Comparison of ENCODE assay signal across 24 cellular contexts in the genomic region with DNA sequence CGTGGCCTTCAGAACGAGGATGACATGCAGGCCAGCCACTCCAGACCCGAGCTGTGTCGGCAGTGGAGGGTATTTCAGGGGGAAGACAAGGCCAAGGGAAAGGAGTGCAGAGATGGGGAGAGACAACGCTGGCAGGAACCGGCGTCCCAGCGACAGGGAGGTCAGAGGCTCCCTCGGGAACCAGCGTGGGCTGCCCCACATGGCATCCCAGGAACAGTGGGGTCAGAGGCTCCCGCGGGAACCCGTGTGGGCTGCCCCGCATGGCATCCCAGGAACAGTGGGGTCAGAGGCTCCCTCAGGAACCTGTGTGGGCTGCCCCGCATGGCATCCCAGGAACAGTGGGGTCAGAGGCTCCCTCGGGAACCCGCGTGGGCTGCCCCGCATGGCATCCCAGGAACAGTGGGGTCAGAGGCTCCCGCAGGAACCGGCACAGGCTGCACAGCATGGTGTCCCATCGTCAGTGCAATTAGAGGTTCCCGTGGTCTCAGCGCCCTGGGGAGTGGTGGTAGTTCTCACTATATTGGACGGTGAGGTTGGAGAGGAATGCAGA. TPM values are rescaled to one million over a fixed set of nuclear protein-coding genes. Genes with fewer than 3 reads are reported as not detected.
DNase-seq lines count a peak whose midpoint lies in the region; ATAC-seq and TF ChIP-seq lines count a peak whose summit lies in the region.
"Had no signal": no experiment of that assay in that cellular context is flagged by ENCODE, and none has a peak within 500 bp of the region (broad histone marks: within the 10 kb centered on the region; RNA-seq: fewer than 3 reads in every experiment).

No MANE protein-coding gene starts in this region.

- no peak overlapping the region for H3K27ac ChIP-seq in psoas muscle
- H3K27ac ChIP-seq: body of pancreas, gastroesophageal sphincter, SK-N-MC had no signal

- H3K27ac Mint-ChIP-seq in Caco-2 (ENCODE audit: unreplicated experiment): peak overlapping the region; percentile 64
- H3K27ac Mint-ChIP-seq in T-helper 1 cell treated with Interleukin-12 subunit alpha and Interleukin-12 subunit beta and Interleukin-4 antibody, amounts not matched to agents 30 μg/mL and 1 μg/mL, for 36 hours: peak overlapping the region; percentile 10
- H3K27ac Mint-ChIP-seq in activated CD4-positive, alpha-beta memory T cell treated with anti-CD3 and anti-CD28 coated beads for 36 hours: no peak overlapping the region
- H3K27ac Mint-ChIP-seq: activated B cell treated with CpG ODN at 0.5 μM for 24 hours had no signal

- H3K4me3 ChIP-seq in Caco-2 (ENCODE audit: low read depth, low read length) (no peak overlapping the region), psoas muscle (no peak overlapping the region)
- H3K4me3 ChIP-seq: body of pancreas, gastroesophageal sphincter, SK-N-MC, smooth muscle cell had no signal

- no peaks in the 10 kb centered on the region for H3K27me3 Mint-ChIP-seq in Caco-2 (ENCODE audit: insufficient read depth, unreplicated experiment)
- H3K27me3 Mint-ChIP-seq in T-helper 1 cell treated with Interleukin-12 subunit alpha and Interleukin-12 subunit beta and Interleukin-4 antibody, amounts not matched to agents 30 μg/mL and 1 μg/mL, for 36 hours (ENCODE audit: low read depth): no peaks in the 10 kb centered on the region
- H3K27me3 Mint-ChIP-seq in activated CD4-positive, alpha-beta memory T cell treated with anti-CD3 and anti-CD28 coated beads for 36 hours: no peaks in the 10 kb centered on the region
- H3K27me3 Mint-ChIP-seq: IgD-negative memory B cell, naive B cell had no signal

- H3K4me3 Mint-ChIP-seq in Caco-2 (ENCODE audit: unreplicated experiment): no peak overlapping the region
- H3K4me3 Mint-ChIP-seq in T-helper 1 cell treated with Interleukin-12 subunit alpha and Interleukin-12 subunit beta and Interleukin-4 antibody, amounts not matched to agents 30 μg/mL and 1 μg/mL, for 36 hours: no peak overlapping the region
- H3K4me3 Mint-ChIP-seq in activated CD4-positive, alpha-beta memory T cell treated with anti-CD3 and anti-CD28 coated beads for 36 hours: no peak overlapping the region
- H3K4me3 Mint-ChIP-seq: activated B cell treated with CpG ODN at 0.5 μM for 24 hours; CD8-positive, alpha-beta T cell; IgD-negative memory B cell; naive B cell had no signal

- POLR2A ChIA-PET in Caco-2 (lab: Charles Lee): no interaction called here
- POLR2A ChIA-PET in activated CD4-positive, alpha-beta memory T cell treated with anti-CD3 and anti-CD28 coated beads for 36 hours (lab: Charles Lee): no interaction called here

- CTCF ChIA-PET in Caco-2 (lab: Charles Lee): no interaction called here
- CTCF ChIA-PET in activated CD4-positive, alpha-beta memory T cell treated with anti-CD3 and anti-CD28 coated beads for 36 hours (lab: Charles Lee): no interaction called here

- ATAC-seq in left lobe of liver (no peak), psoas muscle (no peak)
- ATAC-seq: body of pancreas; CD8-positive, alpha-beta T cell; gastroesophageal sphincter; Panc1 had no signal

- H3K4me1 Mint-ChIP-seq in Caco-2 (ENCODE audit: low read depth, unreplicated experiment): peaks cover 6% of the 10 kb centered on the region
- peaks cover 2% of the 10 kb centered on the region for H3K4me1 Mint-ChIP-seq in T-helper 1 cell treated with Interleukin-12 subunit alpha and Interleukin-12 subunit beta and Interleukin-4 antibody, amounts not matched to agents 30 μg/mL and 1 μg/mL, for 36 hours (ENCODE audit: low read depth)
- H3K4me1 Mint-ChIP-seq in activated CD4-positive, alpha-beta memory T cell treated with anti-CD3 and anti-CD28 coated beads for 36 hours (ENCODE audit: low read depth): no peaks in the 10 kb centered on the region
- H3K4me1 Mint-ChIP-seq: activated B cell treated with CpG ODN at 0.5 μM for 24 hours had no signal

- H3K9me3 Mint-ChIP-seq in Caco-2 (ENCODE audit: unreplicated experiment): peaks cover 13% of the 10 kb centered on the region
- H3K9me3 Mint-ChIP-seq in T-helper 1 cell treated with Interleukin-12 subunit alpha and Interleukin-12 subunit beta and Interleukin-4 antibody, amounts not matched to agents 30 μg/mL and 1 μg/mL, for 36 hours: no peaks in the 10 kb centered on the region
- H3K9me3 Mint-ChIP-seq in activated CD4-positive, alpha-beta memory T cell treated with anti-CD3 and anti-CD28 coated beads for 36 hours: no peaks in the 10 kb centered on the region
- H3K9me3 Mint-ChIP-seq: activated B cell treated with CpG ODN at 0.5 μM for 24 hours had no signal

- TF ChIP-seq CTCF in Caco-2 (IDR thresholded peaks at IDR 0.05; ENCODE audit: insufficient read depth in 1 of 2, low read depth in 1 of 2, low read length in 1 of 2, severe bottlenecking in 1 of 2, unreplicated experiment in 1 of 2): no peak
- TF ChIP-seq CTCF in psoas muscle (IDR thresholded peaks at IDR 0.05): no peak

- DNase-seq in Caco-2: no peak
- peak; percentile 46 for DNase-seq in left lobe of liver (ENCODE audit: low spot score)
- DNase-seq in psoas muscle: peak; percentile 10 to 22
- no peak for DNase-seq in NCI-H187 (lab: John Stamatoyannopoulos, UW)
- no peak for DNase-seq in activated CD4-positive, alpha-beta memory T cell treated with anti-CD3 and anti-CD28 coated beads for 36 hours
- DNase-seq in SW480 (ENCODE audit: low spot score): no peak
- DNase-seq: activated B cell treated with CpG ODN at 0.5 μM for 24 hours; body of pancreas; GF-D8; H7; mesenchymal stem cell; naive B cell; NCI-H1417; NCI-H510A treated with DMSO at 0.1 percent for 48 hours; stimulated activated CD4-positive, alpha-beta T cell treated with anti-CD3 and anti-CD28 coated beads, Interleukin-2, amount 100 ng/mL, for 48 hours; stimulated activated naive CD4-positive, alpha-beta T cell treated with Interleukin-2 at 50 U/mL for 16 hours; T-helper 9 cell had no signal

- WGBS in psoas muscle, 3 donors: 82 to 89% (median 86%) methylated on average over 25 of the region's 25 CpGs

- peaks cover 75% of the 10 kb centered on the region for H3K36me3 Mint-ChIP-seq in Caco-2 (ENCODE audit: insufficient read depth, unreplicated experiment)
- H3K36me3 Mint-ChIP-seq in T-helper 1 cell treated with Interleukin-12 subunit alpha and Interleukin-12 subunit beta and Interleukin-4 antibody, amounts not matched to agents 30 μg/mL and 1 μg/mL, for 36 hours (ENCODE audit: low read depth): no peaks in the 10 kb centered on the region
- H3K36me3 Mint-ChIP-seq in activated CD4-positive, alpha-beta memory T cell treated with anti-CD3 and anti-CD28 coated beads for 36 hours: no peaks in the 10 kb centered on the region
- H3K36me3 Mint-ChIP-seq: naive B cell had no signal

- H3K36me3 ChIP-seq in Caco-2 (ENCODE audit: control insufficient read depth, insufficient read depth, low read length): peaks cover 6% of the 10 kb centered on the region
- peaks cover 0 to 5% of the 10 kb centered on the region in 2 donors for H3K36me3 ChIP-seq in psoas muscle (ENCODE audit: insufficient read depth in 1 of 2, low read depth in 1 of 2)

- intact Hi-C loops in Caco-2 (cut with micrococcal nuclease; ENCODE audit: unreplicated experiment) (no loop called here), psoas muscle (cut with DNase I) (no loop called here)
- intact Hi-C loops in activated CD4-positive, alpha-beta memory T cell treated with anti-CD3 and anti-CD28 coated beads for 36 hours (cut with micrococcal nuclease): no loop called here

- H3K4me1 ChIP-seq in Caco-2: no peaks in the 10 kb centered on the region
- no peaks in the 10 kb centered on the region for H3K4me1 ChIP-seq in psoas muscle
- H3K4me1 ChIP-seq: body of pancreas, gastroesophageal sphincter had no signal

- H3K9me3 ChIP-seq in Caco-2: no peaks in the 10 kb centered on the region
- no peaks in the 10 kb centered on the region for H3K9me3 ChIP-seq in psoas muscle
- H3K9me3 ChIP-seq: body of pancreas, gastroesophageal sphincter had no signal

- no TSS peak for BruUV-seq in Caco-2 (replicated peaks; lab: Mats Ljungman, UMichigan)

- H3K27me3 ChIP-seq in Caco-2 (replicated peaks; ENCODE audit: control insufficient read depth, insufficient read depth, low read length): no peaks in the 10 kb centered on the region
- H3K27me3 ChIP-seq in psoas muscle (ENCODE audit: insufficient read depth in 3 of 3, low read length in 2 of 3): peaks cover 0 to 5% (median 2%) of the 10 kb centered on the region in 3 donors
- H3K27me3 ChIP-seq: body of pancreas, gastroesophageal sphincter had no signal

RNA-seq across cellular contexts. Expression of a gene that starts 43.0 kb away (rescaled TPM):
- total RNA-seq in Caco-2 (2022) (45.4 and 47.3 TPM in 2 replicates), left lobe of liver (13.7 TPM), psoas muscle (1 to 10 TPM; 1.4 to 2.8 (median 1.9) TPM)
- 1 to 10 TPM; 2.3 to 3.8 (median 3.1) TPM for polyA plus RNA-seq in psoas muscle
- 10 to 100 TPM; 29.2 to 30.3 TPM for total RNA-seq in activated CD4-positive, alpha-beta memory T cell treated with anti-CD3 and anti-CD28 coated beads for 36 hours

Comparison
In these comparisons a context has a peak if more than half of its experiments do, and no peak if none do; other contexts are left out.
1. DNase-seq: peak in left lobe of liver (single experiment) and psoas muscle (2 of 2); none in Caco-2 (0 of 2), NCI-H187 (0 of 2), activated CD4-positive, alpha-beta memory T cell treated with anti-CD3 and anti-CD28 coated beads for 36 hours (single experiment) and SW480 (single experiment).